8 cellular contexts compared by ENCODE assay signal in genomic region chr12:949337-950099, GRCh38.
A peak's percentile ranks its signal among the peaks of the same experiment; 100 is the strongest.
DNase-seq lines count a peak whose midpoint lies in the region; ATAC-seq and TF ChIP-seq lines count a peak whose summit lies in the region.

TSS of gene RAD52 (minus strand) at chr12:949694. CDS start at chr12:933058, 16,636 bp downstream.

- POLR2A ChIA-PET in AG04449 (lab: Yijun Ruan, JAX), result interaction anchor here (0.7 to 1.7 kb wide), 4 partner anchors 18 to 1065 kb away, joined by 3 to 4 read pairs (median 3); no protein-coding TSS in a partner anchor

- DNase-seq in AG04449 (ENCODE audit: low read depth, low spot score) (peak; percentile 92), NCI-H2227 (lab: John Stamatoyannopoulos, UW; ENCODE audit: unreplicated experiment) (peak; percentile 89), cardiac fibroblast (ENCODE audit: low read depth in 2 of 2) (peak; percentile 100), iPS-NIHi7 (ENCODE audit: extremely low spot score) (peak; percentile 93), smooth muscle cell of the brain vasculature (ENCODE audit: low read depth, low spot score) (peak; percentile 95)

- peak; percentile 83 for ATAC-seq in GM18870 (IDR thresholded peaks at IDR 0.05; ENCODE audit: unreplicated experiment)
- ATAC-seq in HG03139 (IDR thresholded peaks at IDR 0.05; ENCODE audit: unreplicated experiment), result peak; percentile 77

- peak within 1 kb of the TSS; percentile 90 for H3K4me3 ChIP-seq in AG04449 (ENCODE audit: low read depth, low read length)
- H3K4me3 ChIP-seq in WI38 (ENCODE audit: low read depth, low read length), result peak within 1 kb of the TSS; percentile 85
- H3K4me3 ChIP-seq in cardiac fibroblast (replicated peaks in 1 of 2; ENCODE audit: low read depth in 2 of 2, low read length in 2 of 2), result peak within 1 kb of the TSS; percentile 85 to 94

- CTCF ChIA-PET in AG04449 (lab: Yijun Ruan, JAX), result interaction anchor here (0.5 to 2.5 kb wide), 51 partner anchors 8 to 656 kb away, joined by 3 to 22 read pairs (median 4); partner anchors contain the start of genes ERC1 and WNK1

- peak; percentile 99 for TF ChIP-seq CTCF in AG04449 (IDR thresholded peaks at IDR 0.05; ENCODE audit: insufficient read depth, low read length, missing control alignments)
- TF ChIP-seq CTCF in WI38 (IDR thresholded peaks at IDR 0.05; ENCODE audit: low read depth, low read length), result peak; percentile 80
- TF ChIP-seq CTCF in cardiac fibroblast (IDR thresholded peaks at IDR 0.05; ENCODE audit: low read depth, low read length), result peak; percentile 96

Comparison
In these comparisons a context has a peak if more than half of its experiments do, and no peak if none do; other contexts are left out.
1. Peak in every context shown above with its lines: DNase-seq, ATAC-seq and H3K4me3 ChIP-seq.